ENCODE assay signal across 8 cellular contexts in genomic region chr2:206981739-206982336, GRCh38. TPM values are rescaled to one million over a fixed set of nuclear protein-coding genes. Genes with fewer than 3 reads are reported as not detected.
DNase-seq lines count a peak whose midpoint lies in the region; ATAC-seq and TF ChIP-seq lines count a peak whose summit lies in the region.

No MANE protein-coding gene starts in this region.

- no peak for TF ChIP-seq EP300 in upper lobe of left lung (IDR thresholded peaks at IDR 0.05)

- H2AK5ac ChIP-seq in IMR-90 (ENCODE audit: low read depth, low read length): no peak overlapping the region; the same call in 1 of the 2 replicates

- peak; percentile 48; the same call in 1 of the 2 replicates for TF ChIP-seq POLR2A in IMR-90 (IDR thresholded peaks at IDR 0.05; ENCODE audit: low read depth, low read length)
- no peak for TF ChIP-seq POLR2A in upper lobe of left lung (IDR thresholded peaks at IDR 0.05)

- H3K4me1 ChIP-seq in IMR-90 (ENCODE audit: control insufficient read depth, insufficient read depth, low read length) (peaks cover 9% of the 10 kb centered on the region), upper lobe of left lung (peaks cover 0 to 20% (median 17%) of the 10 kb centered on the region in 4 donors)

- H3K4me2 ChIP-seq in IMR-90 (ENCODE audit: low read depth, low read length): no peak overlapping the region

- peak overlapping the region; percentile 9; the same call in 1 of the 3 replicates for H2BK15ac ChIP-seq in IMR-90 (ENCODE audit: low read depth, low read length)

- H3K14ac ChIP-seq in IMR-90 (replicated peaks; ENCODE audit: low read depth, low read length): peak overlapping the region; percentile 35

- H3K18ac ChIP-seq in IMR-90 (ENCODE audit: low read depth, low read length): no peak overlapping the region

- no peak overlapping the region for H3K27ac ChIP-seq in CD4-positive, alpha-beta T cell (ENCODE audit: low read depth, low read length)
- H3K27ac ChIP-seq in IMR-90 (ENCODE audit: insufficient read depth, low read length) (no peak overlapping the region), upper lobe of left lung (peak overlapping the region in 1 of 4 donors; percentile 38)

- dilution Hi-C loops in IMR-90 (cut with HindIII; ENCODE audit: low sequenced_read_pairs, unreplicated experiment): no loop called here

- no peaks in the 10 kb centered on the region for H3K9me3 Mint-ChIP-seq in CD4-positive, alpha-beta T cell
- H3K9me3 Mint-ChIP-seq in activated T-helper 2 cell treated with anti-CD3 and anti-CD28 coated beads, Interferon-gamma antibody, Interleukin-2, Interleukin-4, amounts not matched to agents 10 μg/mL and 5 μg/mL and 100 μg/mL, durations not matched to agents 14 hours and 24 hours and 36 hours: no peaks in the 10 kb centered on the region
- no peaks in the 10 kb centered on the region for H3K9me3 Mint-ChIP-seq in nephron

- intact Hi-C loops in CD4-positive, alpha-beta T cell (cut with DNase I, micrococcal nuclease): loop anchor here (1.0 kb wide), 2 partner anchors 492 to 493 kb away; no protein-coding TSS in a partner anchor
- intact Hi-C loops in IMR-90 (cut with micrococcal nuclease): loop anchor here (1.0 to 10.0 kb wide), 11 partner anchors 93 to 1093 kb away; partner anchors contain the start of gene METTL21A
- intact Hi-C loops in activated T-helper 2 cell treated with anti-CD3 and anti-CD28 coated beads, Interferon-gamma antibody, Interleukin-2, Interleukin-4, amounts not matched to agents 10 μg/mL and 5 μg/mL and 100 μg/mL, durations not matched to agents 14 hours and 24 hours and 36 hours (cut with micrococcal nuclease): loop anchor here (1.0 to 10.0 kb wide), 4 partner anchors 240 to 493 kb away; no protein-coding TSS in a partner anchor

- no peak overlapping the region for H2AK9ac ChIP-seq in IMR-90 (replicated peaks; ENCODE audit: low read depth, low read length, poor library complexity)

- ATAC-seq in CD4-positive, alpha-beta T cell (ENCODE audit: poor library complexity): peak; percentile 67
- ATAC-seq in IMR-90 (ENCODE audit: low read depth) (peak; percentile 87), upper lobe of left lung (ENCODE audit: low FRiP score in 2 of 2) (peak in 1 of 2 donors; percentile 73), HG03378 (IDR thresholded peaks at IDR 0.05; ENCODE audit: unreplicated experiment) (no peak)

- no peak overlapping the region for H3K23ac ChIP-seq in IMR-90 (ENCODE audit: low read depth, low read length)

- H4K8ac ChIP-seq in IMR-90 (ENCODE audit: low read depth in 2 of 2, low read length in 2 of 2): peak overlapping the region in 1 of 2 experiments; percentile 54; a peak in 1 of 4 replicates

- no peak overlapping the region for H3K27ac Mint-ChIP-seq in CD4-positive, alpha-beta T cell
- no peak overlapping the region for H3K27ac Mint-ChIP-seq in activated T-helper 2 cell treated with anti-CD3 and anti-CD28 coated beads, Interferon-gamma antibody, Interleukin-2, Interleukin-4, amounts not matched to agents 10 μg/mL and 5 μg/mL and 100 μg/mL, durations not matched to agents 14 hours and 24 hours and 36 hours
- peak overlapping the region in 2 of 3 experiments; percentile 58 to 71 for H3K27ac Mint-ChIP-seq in nephron

- TF ChIP-seq CTCF in CD4-positive, alpha-beta T cell (IDR thresholded peaks at IDR 0.05): peak; percentile 39
- peak; percentile 97 for TF ChIP-seq CTCF in IMR-90 (conservative IDR thresholded peaks at IDR 0.05; ENCODE audit: low read depth, low read length)
- peak; percentile 81 for TF ChIP-seq CTCF in fibroblast of the aortic adventitia (IDR thresholded peaks at IDR 0.05; ENCODE audit: insufficient read depth, low read length)
- TF ChIP-seq CTCF in nephron (IDR thresholded peaks at IDR 0.05; ENCODE audit: unreplicated experiment in 3 of 3): peak; percentile 83 to 91 (median 89)
- peak; percentile 62 to 81 (median 74) for TF ChIP-seq CTCF in upper lobe of left lung (IDR thresholded peaks at IDR 0.05)

- no peak overlapping the region for H4K5ac ChIP-seq in IMR-90 (ENCODE audit: low read depth, low read length)

- no peaks in the 10 kb centered on the region for H4K20me1 ChIP-seq in IMR-90 (ENCODE audit: insufficient read depth, low read length)

- no peak overlapping the region for H3K4me3 Mint-ChIP-seq in CD4-positive, alpha-beta T cell
- no peak overlapping the region for H3K4me3 Mint-ChIP-seq in activated T-helper 2 cell treated with anti-CD3 and anti-CD28 coated beads, Interferon-gamma antibody, Interleukin-2, Interleukin-4, amounts not matched to agents 10 μg/mL and 5 μg/mL and 100 μg/mL, durations not matched to agents 14 hours and 24 hours and 36 hours (ENCODE audit: low read depth)
- H3K4me3 Mint-ChIP-seq in nephron: no peak overlapping the region

- H3K79me1 ChIP-seq in IMR-90 (ENCODE audit: low read depth in 1 of 2, low read length in 2 of 2): peaks cover 3 to 4% of the 10 kb centered on the region in 2 experiments; a peak in 1 of 4 replicates

- WGBS in IMR-90 (ENCODE audit: extremely low coverage in 2 of 2, insufficient read length in 1 of 2), 2 experiments: no CpG with 5 or more reads among the region's 8 CpGs
- WGBS in upper lobe of left lung, 2 donors: 36 to 41% methylated on average over 8 of the region's 8 CpGs

- H3K9me1 ChIP-seq in IMR-90 (ENCODE audit: insufficient read depth, low read length): no peaks in the 10 kb centered on the region

- no TSS peak for BruUV-seq in IMR-90 (replicated peaks; lab: Mats Ljungman, UMichigan)

- H2BK20ac ChIP-seq in IMR-90 (ENCODE audit: low read depth, low read length): 0 out of 2 replicates have a peak overlapping the region, but pooled peaks have one; percentile 40

- H3K36me3 ChIP-seq in IMR-90 (ENCODE audit: control insufficient read depth, insufficient read depth, low read length) (no peaks in the 10 kb centered on the region), upper lobe of left lung (no peaks in the 10 kb centered on the region)

- peak overlapping the region; percentile 57; the same call in 1 of the 2 replicates for H3K4ac ChIP-seq in IMR-90 (ENCODE audit: low read depth, low read length)

- in situ Hi-C loops in IMR-90 (cut with MboI; ENCODE audit: low sequenced_read_pairs): loop anchor here (5.0 to 10.0 kb wide), 3 partner anchors 183 to 753 kb away; partner anchors contain the start of gene KLF7

- H2BK120ac ChIP-seq in IMR-90 (ENCODE audit: low read depth, low read length): peak overlapping the region; percentile 78

- H2BK5ac ChIP-seq in IMR-90 (ENCODE audit: low read depth, low read length, poor library complexity, severe bottlenecking): no peak overlapping the region

- no peak overlapping the region; the same call in 1 of the 2 replicates for H4K91ac ChIP-seq in IMR-90 (ENCODE audit: insufficient read depth, low read depth, low read length)

- H3K36me3 Mint-ChIP-seq in CD4-positive, alpha-beta T cell (ENCODE audit: low read depth): no peaks in the 10 kb centered on the region
- no peaks in the 10 kb centered on the region for H3K36me3 Mint-ChIP-seq in activated T-helper 2 cell treated with anti-CD3 and anti-CD28 coated beads, Interferon-gamma antibody, Interleukin-2, Interleukin-4, amounts not matched to agents 10 μg/mL and 5 μg/mL and 100 μg/mL, durations not matched to agents 14 hours and 24 hours and 36 hours (ENCODE audit: low read depth)
- no peaks in the 10 kb centered on the region for H3K36me3 Mint-ChIP-seq in nephron (ENCODE audit: low read depth)

- H2AFZ ChIP-seq in IMR-90 (replicated peaks; ENCODE audit: low read length, poor library complexity): peak overlapping the region; percentile 73

- no peaks in the 10 kb centered on the region for H3K9me3 ChIP-seq in CD4-positive, alpha-beta T cell (ENCODE audit: control insufficient read depth, low read length)
- no peaks in the 10 kb centered on the region for H3K9me3 ChIP-seq in IMR-90 (ENCODE audit: control insufficient read depth, insufficient read depth, low read length)
- no peaks in the 10 kb centered on the region for H3K9me3 ChIP-seq in upper lobe of left lung

- H3K27me3 ChIP-seq in CD4-positive, alpha-beta T cell (ENCODE audit: control insufficient read depth, insufficient read depth, low read length): no peaks in the 10 kb centered on the region
- H3K27me3 ChIP-seq in IMR-90 (ENCODE audit: control insufficient read depth, insufficient read depth, low read length) (peaks cover 3% of the 10 kb centered on the region), upper lobe of left lung (no peaks in the 10 kb centered on the region)

- peaks cover 26% of the 10 kb centered on the region for H3K4me1 Mint-ChIP-seq in CD4-positive, alpha-beta T cell (ENCODE audit: low read depth)
- peaks cover 20% of the 10 kb centered on the region for H3K4me1 Mint-ChIP-seq in activated T-helper 2 cell treated with anti-CD3 and anti-CD28 coated beads, Interferon-gamma antibody, Interleukin-2, Interleukin-4, amounts not matched to agents 10 μg/mL and 5 μg/mL and 100 μg/mL, durations not matched to agents 14 hours and 24 hours and 36 hours (ENCODE audit: low read depth)
- peaks cover 33% of the 10 kb centered on the region for H3K4me1 Mint-ChIP-seq in nephron

- H3K56ac ChIP-seq in IMR-90 (ENCODE audit: extremely low read depth, insufficient read depth, low read length): no peak overlapping the region

- H3K27me3 Mint-ChIP-seq in CD4-positive, alpha-beta T cell: no peaks in the 10 kb centered on the region
- H3K27me3 Mint-ChIP-seq in activated T-helper 2 cell treated with anti-CD3 and anti-CD28 coated beads, Interferon-gamma antibody, Interleukin-2, Interleukin-4, amounts not matched to agents 10 μg/mL and 5 μg/mL and 100 μg/mL, durations not matched to agents 14 hours and 24 hours and 36 hours (ENCODE audit: low read depth): peaks cover 11% of the 10 kb centered on the region
- no peaks in the 10 kb centered on the region for H3K27me3 Mint-ChIP-seq in nephron (ENCODE audit: low read depth)

- H3K4me3 ChIP-seq in IMR-90 (ENCODE audit: insufficient read depth, low read depth, low read length) (no peak overlapping the region), fibroblast of the aortic adventitia (ENCODE audit: low read depth, low read length) (no peak overlapping the region), upper lobe of left lung (no peak overlapping the region)

- POLR2A ChIA-PET in CD4-positive, alpha-beta T cell (lab: Charles Lee): interaction anchor here (0.9 kb wide), 1 partner anchor 491 kb away, joined by 3 read pairs; no protein-coding TSS in a partner anchor
- POLR2A ChIA-PET in IMR-90 (lab: Charles Lee; ENCODE audit: unreplicated experiment): interaction anchor here (0.5 to 3.5 kb wide), 2 partner anchors 183 to 549 kb away, joined by 3 to 27 read pairs; partner anchors contain the start of gene KLF7

- peak; percentile 99 for TF ChIP-seq RAD21 in IMR-90 (IDR thresholded peaks at IDR 0.05; ENCODE audit: low read length)

- H3K9ac ChIP-seq in IMR-90 (ENCODE audit: low read depth, low read length): no peak overlapping the region

- CTCF ChIA-PET in CD4-positive, alpha-beta T cell (lab: Charles Lee): no interaction called here
- CTCF ChIA-PET in IMR-90 (lab: Yijun Ruan, JAX): interaction anchor here (0.7 to 2.3 kb wide), 6 partner anchors 17 to 491 kb away, joined by 3 to 18 read pairs (median 4); no protein-coding TSS in a partner anchor

- peak; percentile 12 to 59 (median 34) for DNase-seq in CD4-positive, alpha-beta T cell
- DNase-seq in IMR-90: peak; percentile 76
- DNase-seq in OCI-M2 (lab: John Stamatoyannopoulos, UW; ENCODE audit: unreplicated experiment): peak; percentile 1
- peak; percentile 28 for DNase-seq in activated T-helper 2 cell treated with anti-CD3 and anti-CD28 coated beads, Interferon-gamma antibody, Interleukin-2, Interleukin-4, amounts not matched to agents 10 μg/mL and 5 μg/mL and 100 μg/mL, durations not matched to agents 14 hours and 24 hours and 36 hours (ENCODE audit: low spot score)
- DNase-seq in fibroblast of the aortic adventitia (ENCODE audit: low read depth): peak; percentile 80
- peak in 1 of 2 donors; percentile 65 for DNase-seq in upper lobe of left lung

RNA-seq across cellular contexts. Expression of gene CPO, which starts 42.5 kb away (rescaled TPM):
- total RNA-seq in CD4-positive, alpha-beta T cell: not detected
- not detected in 2 replicates for total RNA-seq in IMR-90 (2012; rRNA removed)
- polyA plus RNA-seq in IMR-90 (2012; rRNA removed): not detected in 2 replicates
- polyA plus RNA-seq in IMR-90 (2012; cell fraction: cytosol; rRNA removed): not detected in 2 replicates
- polyA plus RNA-seq in IMR-90 (2012; cell fraction: nucleus; rRNA removed; ENCODE audit: low replicate concordance): 0.06 TPM in 1 of 2 replicates, not detected in the other
- not detected in 2 replicates for total RNA-seq in activated T-helper 2 cell treated with anti-CD3 and anti-CD28 coated beads, Interferon-gamma antibody, Interleukin-2, Interleukin-4, amounts not matched to agents 10 μg/mL and 5 μg/mL and 100 μg/mL, durations not matched to agents 14 hours and 24 hours and 36 hours
- 0.18 TPM in 1 of 2 replicates, not detected in the other for total RNA-seq in fibroblast of the aortic adventitia (ENCODE audit: low replicate concordance)
- not detected for total RNA-seq in upper lobe of left lung

Comparison
In these comparisons a context has a peak if more than half of its experiments do, and no peak if none do; other contexts are left out.
1. H3K27ac Mint-ChIP-seq: peak in nephron (2 of 3); none in CD4-positive, alpha-beta T cell (single experiment) and activated T-helper 2 cell treated with anti-CD3 and anti-CD28 coated beads, Interferon-gamma antibody, Interleukin-2, Interleukin-4, amounts not matched to agents 10 μg/mL and 5 μg/mL and 100 μg/mL, durations not matched to agents 14 hours and 24 hours and 36 hours (single experiment).
2. CTCF ChIP-seq: peak in every context shown above with its lines; median percentile 97 in IMR-90; 89 in nephron; 81 in fibroblast of the aortic adventitia; 74 in upper lobe of left lung; 39 in CD4-positive, alpha-beta T cell.